ENCODE assay signal across 8 cellular contexts in the genomic region with DNA sequence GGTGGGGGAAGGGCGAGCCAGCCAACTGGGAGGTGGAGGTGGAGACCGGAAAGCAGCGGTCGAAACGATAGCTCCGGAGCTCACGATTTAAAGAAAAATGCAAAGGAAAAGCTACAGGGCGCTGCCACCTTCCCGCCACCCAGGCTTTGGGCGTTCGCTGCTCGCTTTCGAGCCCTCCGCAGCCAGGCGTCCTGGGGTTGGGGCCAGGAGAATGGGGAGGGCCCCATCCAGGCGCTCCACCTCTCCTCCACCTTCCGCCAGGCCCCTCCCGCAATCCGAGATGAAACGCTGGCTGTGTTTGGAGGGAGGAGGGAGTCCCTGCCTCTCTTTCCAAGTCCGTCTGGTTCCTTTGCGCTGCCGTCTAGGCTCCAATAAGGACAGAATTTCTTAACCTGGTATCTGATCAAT. TPM values are rescaled to one million over a fixed set of nuclear protein-coding genes. Genes with fewer than 3 reads are reported as not detected.
DNase-seq lines count a peak whose midpoint lies in the region; ATAC-seq and TF ChIP-seq lines count a peak whose summit lies in the region.

No MANE protein-coding gene starts in this region.

- no peaks in the 10 kb centered on the region for H3K36me3 Mint-ChIP-seq in activated naive CD4-positive, alpha-beta T cell treated with anti-CD3 and anti-CD28 coated beads, Interleukin-2, amount 50 U/mL, for 72 hours

- H3K27ac Mint-ChIP-seq in activated naive CD4-positive, alpha-beta T cell treated with anti-CD3 and anti-CD28 coated beads, Interleukin-2, amount 50 U/mL, for 72 hours, result no peak overlapping the region

- in situ Hi-C loops in HAP-1 (cut with MboI; ENCODE audit: low sequenced_read_pairs), result loop anchor here (5.0 to 25.0 kb wide), 2 partner anchors 181 to 521 kb away; no protein-coding TSS in a partner anchor

- H3K27me3 ChIP-seq in DOHH2 (ENCODE audit: control insufficient read depth, low read length), result peaks cover 65% of the 10 kb centered on the region
- peaks cover 5% of the 10 kb centered on the region; the same call in 1 of the 2 replicates for H3K27me3 ChIP-seq in HAP-1 (ENCODE audit: low read depth)

- H3K4me1 ChIP-seq in DOHH2 (ENCODE audit: control insufficient read depth, low read length) (peaks cover 23% of the 10 kb centered on the region), HAP-1 (peaks cover 6% of the 10 kb centered on the region)

- H3K4me2 ChIP-seq in DOHH2 (ENCODE audit: low read length), result peak overlapping the region; percentile 93

- no peaks in the 10 kb centered on the region for H3K79me2 ChIP-seq in DOHH2 (ENCODE audit: control insufficient read depth, low read length)

- H4K20me1 ChIP-seq in DOHH2 (ENCODE audit: control insufficient read depth, insufficient read depth, low read depth, low read length), result no peaks in the 10 kb centered on the region

- ATAC-seq in activated naive CD4-positive, alpha-beta T cell treated with anti-CD3 and anti-CD28 coated beads, Interleukin-2, amount 50 U/mL, for 72 hours, result peak; percentile 47
- ATAC-seq in left ventricle myocardium superior (peak; percentile 33), GM18870 (IDR thresholded peaks at IDR 0.05; ENCODE audit: unreplicated experiment) (no peak)

- H3K9me3 Mint-ChIP-seq in activated naive CD4-positive, alpha-beta T cell treated with anti-CD3 and anti-CD28 coated beads, Interleukin-2, amount 50 U/mL, for 72 hours, result no peaks in the 10 kb centered on the region

- peak overlapping the region; percentile 80 for H3K4me3 ChIP-seq in DOHH2 (ENCODE audit: low read length)
- H3K4me3 ChIP-seq in HAP-1, result peak overlapping the region; percentile 36

- H3K9me2 ChIP-seq in DOHH2 (replicated peaks; ENCODE audit: control insufficient read depth, low read length), result no peaks in the 10 kb centered on the region

- no peaks in the 10 kb centered on the region for H3K36me3 ChIP-seq in DOHH2 (ENCODE audit: control insufficient read depth, low read length)
- no peaks in the 10 kb centered on the region for H3K36me3 ChIP-seq in HAP-1 (replicated peaks)

- no peak overlapping the region for H3K27ac ChIP-seq in DOHH2 (ENCODE audit: low read depth, low read length)

- no peak for TF ChIP-seq CTCF in DOHH2 (IDR thresholded peaks at IDR 0.05; ENCODE audit: low read depth, low read length, poor library complexity, severe bottlenecking)

- H3F3A ChIP-seq in DOHH2 (ENCODE audit: control insufficient read depth, insufficient read depth), result no peaks in the 10 kb centered on the region

- DNase-seq in HAP-1 (ENCODE audit: low spot score in 2 of 2), result peak; percentile 87 to 88
- peak; percentile 86 for DNase-seq in NCI-H2196 treated with DMSO at 0.1 percent for 48 hours (lab: John Stamatoyannopoulos, UW; ENCODE audit: unreplicated experiment)
- DNase-seq in activated naive CD4-positive, alpha-beta T cell treated with anti-CD3 and anti-CD28 coated beads, Interleukin-2, amount 50 U/mL, for 72 hours (ENCODE audit: low spot score in 2 of 2), result peak in 1 of 2 donors; percentile 46
- peak; percentile 66 for DNase-seq in left ventricle myocardium superior
- DNase-seq in posterior vena cava (ENCODE audit: low spot score), result peak; percentile 86
- no peak for DNase-seq in OCI-M2 (lab: John Stamatoyannopoulos, UW; ENCODE audit: unreplicated experiment)

- H3K9me3 ChIP-seq in DOHH2 (ENCODE audit: control insufficient read depth, insufficient read depth, low read length) (no peaks in the 10 kb centered on the region), HAP-1 (no peaks in the 10 kb centered on the region)

- intact Hi-C loops in left ventricle myocardium superior (cut with micrococcal nuclease) (no loop called here), posterior vena cava (cut with DNase I) (loop anchor here (2.0 to 10.0 kb wide), 6 partner anchors 93 to 363 kb away; no protein-coding TSS in a partner anchor)

RNA-seq across cellular contexts. Expression of gene ABTB2, which starts 0.5 kb away (rescaled TPM):
- total RNA-seq in activated naive CD4-positive, alpha-beta T cell treated with anti-CD3 and anti-CD28 coated beads, Interleukin-2, amount 50 U/mL, for 72 hours, result under 1 TPM; 0.16 to 0.27 TPM
- total RNA-seq in left ventricle myocardium superior (12.1 TPM), posterior vena cava (1 to 10 TPM; 8.6 to 8.7 TPM)

Comparison
In these comparisons a context has a peak if more than half of its experiments do, and no peak if none do; other contexts are left out.
1. RNA of gene ABTB2, which starts 0.5 kb away (total RNA-seq): 12.1 TPM in left ventricle myocardium superior (single experiment) and 8.6 to 8.7 TPM in posterior vena cava; 0.16 to 0.27 TPM in activated naive CD4-positive, alpha-beta T cell treated with anti-CD3 and anti-CD28 coated beads, Interleukin-2, amount 50 U/mL, for 72 hours; every median in the first group is over 4 times any median in the second.